Comparison of ENCODE assay signal across 12 cellular contexts in genomic region chr3:129004639-129005295, GRCh38. TPM values are rescaled to one million over a fixed set of nuclear protein-coding genes. Genes with fewer than 3 reads are reported as not detected.
DNase-seq lines count a peak whose midpoint lies in the region; ATAC-seq, FAIRE-seq and TF ChIP-seq lines count a peak whose summit lies in the region.
"Had no signal": no experiment of that assay in that cellular context is flagged by ENCODE, and none has a peak within 500 bp of the region (broad histone marks: within the 10 kb centered on the region; RNA-seq: fewer than 3 reads in every experiment).

No MANE protein-coding gene starts in this region.

- peaks cover 43% of the 10 kb centered on the region for H3K4me1 ChIP-seq in HepG2 (ENCODE audit: insufficient read depth, low read length)
- H3K4me1 ChIP-seq in right lobe of liver = peaks cover 0 to 15% (median 0%) of the 10 kb centered on the region in 4 donors
- H3K4me1 ChIP-seq in Peyer's patch = peaks cover 0 to 47% (median 8%) of the 10 kb centered on the region in 4 donors
- no peaks in the 10 kb centered on the region for H3K4me1 ChIP-seq in aorta (ENCODE audit: control insufficient read depth in 1 of 2, insufficient read depth in 2 of 2, low read length in 2 of 2)

- peaks cover 23% of the 10 kb centered on the region for H3K4me1 Mint-ChIP-seq in memory B cell

- ATAC-seq in HepG2 (no peak), right lobe of liver (no peak), memory B cell (ENCODE audit: low read depth) (no peak), aorta (ENCODE audit: low FRiP score) (no peak)

- H3K27ac Mint-ChIP-seq in memory B cell = peak overlapping the region; percentile 11

- no peaks in the 10 kb centered on the region for H3K36me3 Mint-ChIP-seq in memory B cell

- H3K4me3 Mint-ChIP-seq in memory B cell = no peak overlapping the region

- H3K36me3 ChIP-seq in HepG2 (replicated peaks in 1 of 2; ENCODE audit: control insufficient read depth in 1 of 2, insufficient read depth in 2 of 2, low read length in 2 of 2) = no peaks in the 10 kb centered on the region
- no peaks in the 10 kb centered on the region for H3K36me3 ChIP-seq in right lobe of liver
- no peaks in the 10 kb centered on the region for H3K36me3 ChIP-seq in Peyer's patch
- no peaks in the 10 kb centered on the region for H3K36me3 ChIP-seq in aorta (ENCODE audit: control insufficient read depth in 1 of 2, insufficient read depth in 2 of 2, low read length in 1 of 2)

- no peak overlapping the region for H3K4me3 ChIP-seq in HepG2 (replicated peaks in 1 of 3; ENCODE audit: insufficient read depth in 1 of 3, low read depth in 2 of 3, low read length in 3 of 3)
- H3K4me3 ChIP-seq in right lobe of liver = no peak overlapping the region
- H3K4me3 ChIP-seq in Peyer's patch = no peak overlapping the region
- no peak overlapping the region for H3K4me3 ChIP-seq in aorta (ENCODE audit: low read length in 2 of 2)

- no peak overlapping the region for H3K9ac ChIP-seq in HepG2 (ENCODE audit: insufficient read depth, low read depth, low read length)

- no TSS peak for BruUV-seq in HepG2 (replicated peaks; lab: Mats Ljungman, UMichigan)

- 50% methylated on average over 4 of the region's 6 CpGs for WGBS in HepG2 (ENCODE audit: low lambda C conversion rate)
- 75% methylated on average over 2 of the region's 6 CpGs for WGBS in right lobe of liver (ENCODE audit: insufficient coverage, low coverage, low lambda C conversion rate, missing lambda C conversion rate)
- 85 to 87% methylated on average over 6 of the region's 6 CpGs for WGBS in aorta, 2 donors

- H3K79me2 ChIP-seq in HepG2 (ENCODE audit: insufficient read depth, low read length) = no peaks in the 10 kb centered on the region

- H2AFZ ChIP-seq in HepG2 (ENCODE audit: low read length) = no peak overlapping the region

- no peaks in the 10 kb centered on the region for H4K20me1 ChIP-seq in HepG2 (ENCODE audit: insufficient read depth, low read length)

- FAIRE-seq in HepG2 (lab: Jason Lieb, UNC) = no peak
- no peak for FAIRE-seq in frontal cortex (lab: Jason Lieb, UNC)

- TF ChIP-seq EP300 in HepG2 (IDR thresholded peaks at IDR 0.05; ENCODE audit: low read depth in 2 of 2, low read length in 2 of 2) = no peak
- no peak for TF ChIP-seq EP300 in HepG2 (CRISPR knock-in tag; IDR thresholded peaks at IDR 0.05; ENCODE audit: borderline replicate concordance)

- TF ChIP-seq RAD21 in HepG2 (CRISPR knock-in tag; IDR thresholded peaks at IDR 0.05) = no peak

- no peaks in the 10 kb centered on the region for H3K9me3 Mint-ChIP-seq in memory B cell

- intact Hi-C loops in HepG2 (cut with micrococcal nuclease; ENCODE audit: unreplicated experiment) = no loop called here
- intact Hi-C loops in right lobe of liver (cut with DNase I) = no loop called here
- intact Hi-C loops in aorta (cut with DNase I) = no loop called here

- CTCF ChIA-PET in HepG2 (lab: Yijun Ruan, JAX; ENCODE audit: low intra/inter-chr PET ratio, low total read pairs) = no interaction called here

- POLR2A ChIA-PET in HepG2 (lab: Yijun Ruan, JAX) = interaction anchor here (1.7 kb wide), 1 partner anchor 12 kb away, joined by 3 read pairs; no protein-coding TSS in a partner anchor

- H3K27ac ChIP-seq in HepG2 (ENCODE audit: extremely low read length, insufficient read depth, low read length) (no peak overlapping the region), right lobe of liver (no peak overlapping the region), Peyer's patch (peak overlapping the region; percentile 17 to 79 (median 44)), aorta (ENCODE audit: low read depth in 1 of 2, low read length in 2 of 2) (no peak overlapping the region)
- H3K27ac ChIP-seq: epithelial cell of prostate had no signal

- H3K4me2 ChIP-seq in HepG2 (ENCODE audit: low read depth, low read length) = peak overlapping the region; percentile 53; the same call in 1 of the 2 replicates

- DNase-seq in HepG2 (ENCODE audit: low spot score) (no peak), right lobe of liver (no peak), Peyer's patch (no peak), memory B cell (ENCODE audit: low spot score in 2 of 2) (no peak), NCI-H1930 (lab: John Stamatoyannopoulos, UW) (no peak), aorta (no peak), frontal cortex (ENCODE audit: low spot score in 2 of 2) (no peak)
- no peak for DNase-seq in effector CD8-positive, alpha-beta T cell (lab: John Stamatoyannopoulos, UW)
- DNase-seq: C1 segment of cervical spinal cord; stimulated activated CD4-positive, alpha-beta T cell treated with anti-CD3 and anti-CD28 coated beads, Interleukin-4, amount 100 ng/mL, for 4 hours had no signal

- TF ChIP-seq CTCF in HepG2 (CRISPR knock-in tag; IDR thresholded peaks at IDR 0.05) (no peak), right lobe of liver (IDR thresholded peaks at IDR 0.05) (no peak), Peyer's patch (IDR thresholded peaks at IDR 0.05) (no peak)

- peaks cover 35% of the 10 kb centered on the region for H3K27me3 Mint-ChIP-seq in memory B cell

- H3K27me3 ChIP-seq in HepG2 (ENCODE audit: control insufficient read depth in 1 of 2, insufficient read depth in 2 of 2, low read length in 2 of 2) (peaks cover under 1 to 61% of the 10 kb centered on the region in 2 experiments), right lobe of liver (peaks cover 0 to 11% of the 10 kb centered on the region in 2 donors), Peyer's patch (peaks cover 0 to 10% of the 10 kb centered on the region in 2 donors), aorta (ENCODE audit: control insufficient read depth in 1 of 2, insufficient read depth in 2 of 2, low read length in 1 of 2) (no peaks in the 10 kb centered on the region)

- no peak for TF ChIP-seq POLR2A in HepG2 (IDR thresholded peaks at IDR 0.05; ENCODE audit: insufficient read depth in 1 of 2, low read depth in 2 of 2, low read length in 2 of 2)
- no peak for TF ChIP-seq POLR2A in right lobe of liver (IDR thresholded peaks at IDR 0.05)
- TF ChIP-seq POLR2A in Peyer's patch (IDR thresholded peaks at IDR 0.05) = no peak

- H3K9me3 ChIP-seq in HepG2 (ENCODE audit: low read length) (no peaks in the 10 kb centered on the region), right lobe of liver (no peaks in the 10 kb centered on the region), Peyer's patch (no peaks in the 10 kb centered on the region), aorta (ENCODE audit: control insufficient read depth, low read length) (no peaks in the 10 kb centered on the region)

- in situ Hi-C loops in HepG2 (cut with HindIII; ENCODE audit: extremely low pct_ligation_motif_present, low pct_unique_long_range_greater_than_20kb) = no loop called here

RNA-seq across cellular contexts. Expression of gene EFCC1, which starts 3.7 kb away (rescaled TPM):
- total RNA-seq in HepG2 (2016; rRNA removed; fragmentation: Illumina TruSeq; extraction: Trizol) (not detected in 2 replicates), right lobe of liver (1 to 10 TPM in 2 of 6 experiments, under 1 TPM in 4; 0.25 to 1.5 (median 0.39) TPM), Peyer's patch (10 to 100 TPM in 1 of 4 donors, 1 to 10 TPM in 3; 3.3 to 40.4 (median 4.0) TPM), aorta (1 to 10 TPM; 1.5 to 3.1 TPM), frontal cortex (0.41 TPM)
- total RNA-seq in HepG2 (2016; cell fraction: cytosol; rRNA removed; fragmentation: Illumina TruSeq; extraction: Trizol; ENCODE audit: low read depth) = not detected in 2 replicates
- not detected in 2 replicates for total RNA-seq in HepG2 (2016; cell fraction: insoluble cytoplasmic fraction; rRNA removed; fragmentation: Illumina TruSeq; extraction: Trizol)
- total RNA-seq in HepG2 (2016; cell fraction: membrane; rRNA removed; fragmentation: Illumina TruSeq; extraction: Trizol) = not detected in 2 replicates
- total RNA-seq in HepG2 (2016; cell fraction: nucleus; rRNA removed; fragmentation: Illumina TruSeq; extraction: Trizol) = not detected in 2 replicates
- polyA plus RNA-seq in HepG2 (2011; rRNA removed) (0.03 TPM in 1 of 2 replicates, not detected in the other), aorta (under 1 TPM; 0.13 to 0.50 TPM)
- 0.03 TPM in 1 of 2 replicates, not detected in the other for polyA plus RNA-seq in HepG2 (2011; cell fraction: cytosol; rRNA removed)
- polyA plus RNA-seq in HepG2 (2011; cell fraction: nucleus; rRNA removed) = 0.08 TPM in 1 of 2 replicates, not detected in the other
- not detected in 2 replicates for polyA plus RNA-seq in HepG2 (2012)
- not detected in 2 replicates for polyA plus RNA-seq in HepG2 (2016; cell fraction: cytosol; fragmentation: Illumina TruSeq; extraction: Trizol; ENCODE audit: low read depth)
- not detected in 2 replicates for polyA plus RNA-seq in HepG2 (2016; cell fraction: insoluble cytoplasmic fraction; fragmentation: Illumina TruSeq; extraction: Trizol; ENCODE audit: low read depth)
- polyA plus RNA-seq in HepG2 (2016; cell fraction: membrane; fragmentation: Illumina TruSeq; extraction: Trizol; ENCODE audit: low read depth) = not detected in 2 replicates
- polyA plus RNA-seq in HepG2 (2016; cell fraction: nucleus; fragmentation: Illumina TruSeq; extraction: Trizol; ENCODE audit: insufficient read depth, low read depth) = not detected in 2 replicates
- polyA minus RNA-seq in HepG2 (2011; rRNA and poly(A)+ RNA removed; ENCODE audit: low replicate concordance) = not detected in 2 replicates
- not detected in 2 replicates for polyA minus RNA-seq in HepG2 (2011; cell fraction: cytosol; rRNA and poly(A)+ RNA removed)
- polyA minus RNA-seq in HepG2 (2011; cell fraction: nucleus; rRNA and poly(A)+ RNA removed) = not detected in 2 replicates

RNA-seq across cellular contexts. Expression of gene CFAP92, which starts 10.9 kb away (rescaled TPM):
- total RNA-seq in HepG2 (2016; rRNA removed; fragmentation: Illumina TruSeq; extraction: Trizol) (0.45 and 0.46 TPM in 2 replicates), right lobe of liver (under 1 TPM in 4 of 6 experiments, not detected in 2; 0.05 to 0.21 (median 0.08) TPM), Peyer's patch (1 to 10 TPM in 3 of 4 donors, not detected in 1; 1.5 to 2.4 (median 1.7) TPM), aorta (1 to 10 TPM in 1 of 2 donors, under 1 TPM in 1; 0.62 to 1.2 TPM), frontal cortex (1.6 TPM)
- 1.1 and 1.3 TPM in 2 replicates for total RNA-seq in HepG2 (2016; cell fraction: cytosol; rRNA removed; fragmentation: Illumina TruSeq; extraction: Trizol; ENCODE audit: low read depth)
- total RNA-seq in HepG2 (2016; cell fraction: insoluble cytoplasmic fraction; rRNA removed; fragmentation: Illumina TruSeq; extraction: Trizol) = 0.13 and 0.54 TPM in 2 replicates
- 1.2 and 1.5 TPM in 2 replicates for total RNA-seq in HepG2 (2016; cell fraction: membrane; rRNA removed; fragmentation: Illumina TruSeq; extraction: Trizol)
- 0.38 TPM in 1 of 2 replicates, not detected in the other for total RNA-seq in HepG2 (2016; cell fraction: nucleus; rRNA removed; fragmentation: Illumina TruSeq; extraction: Trizol)
- polyA plus RNA-seq in HepG2 (2011; rRNA removed) (0.18 and 0.20 TPM in 2 replicates), aorta (not detected)
- polyA plus RNA-seq in HepG2 (2011; cell fraction: cytosol; rRNA removed) = 0.13 TPM in 2 replicates
- polyA plus RNA-seq in HepG2 (2011; cell fraction: nucleus; rRNA removed) = 0.09 TPM in 1 of 2 replicates, not detected in the other
- polyA plus RNA-seq in HepG2 (2012) = 0.40 and 0.64 TPM in 2 replicates
- polyA plus RNA-seq in HepG2 (2016; cell fraction: cytosol; fragmentation: Illumina TruSeq; extraction: Trizol; ENCODE audit: low read depth) = 1.2 and 2.4 TPM in 2 replicates
- 0.73 and 1.0 TPM in 2 replicates for polyA plus RNA-seq in HepG2 (2016; cell fraction: insoluble cytoplasmic fraction; fragmentation: Illumina TruSeq; extraction: Trizol; ENCODE audit: low read depth)
- polyA plus RNA-seq in HepG2 (2016; cell fraction: membrane; fragmentation: Illumina TruSeq; extraction: Trizol; ENCODE audit: low read depth) = 1.4 and 1.6 TPM in 2 replicates
- 0.68 and 1.4 TPM in 2 replicates for polyA plus RNA-seq in HepG2 (2016; cell fraction: nucleus; fragmentation: Illumina TruSeq; extraction: Trizol; ENCODE audit: insufficient read depth, low read depth)
- not detected in 2 replicates for polyA minus RNA-seq in HepG2 (2011; rRNA and poly(A)+ RNA removed; ENCODE audit: low replicate concordance)
- polyA minus RNA-seq in HepG2 (2011; cell fraction: cytosol; rRNA and poly(A)+ RNA removed) = 0.09 TPM in 1 of 2 replicates, not detected in the other
- 0.12 TPM in 1 of 2 replicates, not detected in the other for polyA minus RNA-seq in HepG2 (2011; cell fraction: nucleus; rRNA and poly(A)+ RNA removed)

RNA-seq across cellular contexts. Expression of gene GP9, which starts 55.8 kb away (rescaled TPM):
- not detected in 2 replicates for total RNA-seq in HepG2 (2016; rRNA removed; fragmentation: Illumina TruSeq; extraction: Trizol)
- total RNA-seq in HepG2 (2016; cell fraction: cytosol; rRNA removed; fragmentation: Illumina TruSeq; extraction: Trizol; ENCODE audit: low read depth) = not detected in 2 replicates
- total RNA-seq in HepG2 (2016; cell fraction: insoluble cytoplasmic fraction; rRNA removed; fragmentation: Illumina TruSeq; extraction: Trizol) = not detected in 2 replicates
- total RNA-seq in HepG2 (2016; cell fraction: membrane; rRNA removed; fragmentation: Illumina TruSeq; extraction: Trizol) = not detected in 2 replicates
- not detected in 2 replicates for total RNA-seq in HepG2 (2016; cell fraction: nucleus; rRNA removed; fragmentation: Illumina TruSeq; extraction: Trizol)
- polyA plus RNA-seq in HepG2 (2011; rRNA removed) = not detected in 2 replicates
- polyA plus RNA-seq in HepG2 (2011; cell fraction: cytosol; rRNA removed) = not detected in 2 replicates
- polyA plus RNA-seq in HepG2 (2011; cell fraction: nucleus; rRNA removed) = not detected in 2 replicates
- polyA plus RNA-seq in HepG2 (2012) = not detected in 2 replicates
- not detected in 2 replicates for polyA plus RNA-seq in HepG2 (2016; cell fraction: cytosol; fragmentation: Illumina TruSeq; extraction: Trizol; ENCODE audit: low read depth)
- polyA plus RNA-seq in HepG2 (2016; cell fraction: insoluble cytoplasmic fraction; fragmentation: Illumina TruSeq; extraction: Trizol; ENCODE audit: low read depth) = not detected in 2 replicates
- not detected in 2 replicates for polyA plus RNA-seq in HepG2 (2016; cell fraction: membrane; fragmentation: Illumina TruSeq; extraction: Trizol; ENCODE audit: low read depth)
- polyA plus RNA-seq in HepG2 (2016; cell fraction: nucleus; fragmentation: Illumina TruSeq; extraction: Trizol; ENCODE audit: insufficient read depth, low read depth) = not detected in 2 replicates
- not detected in 2 replicates for polyA minus RNA-seq in HepG2 (2011; rRNA and poly(A)+ RNA removed; ENCODE audit: low replicate concordance)
- polyA minus RNA-seq in HepG2 (2011; cell fraction: cytosol; rRNA and poly(A)+ RNA removed) = not detected in 2 replicates
- not detected in 2 replicates for polyA minus RNA-seq in HepG2 (2011; cell fraction: nucleus; rRNA and poly(A)+ RNA removed)
- under 1 TPM in 1 of 6 experiments, not detected in 5; 0.50 TPM for total RNA-seq in right lobe of liver
- not detected for total RNA-seq in Peyer's patch
- total RNA-seq in aorta = not detected
- polyA plus RNA-seq in aorta = not detected
- total RNA-seq in frontal cortex = not detected
- total RNA-seq: mesenteric fat pad had no signal

Comparison
In these comparisons a context has a peak if more than half of its experiments do, and no peak if none do; other contexts are left out.
1. H3K27ac ChIP-seq: peak in Peyer's patch (4 of 4); none in HepG2 (single experiment), right lobe of liver (0 of 3) and aorta (0 of 2).